ENCODE assay signal across 20 cellular contexts in genomic region chr5:50725800-50726474, GRCh38. TPM values are rescaled to one million over a fixed set of nuclear protein-coding genes. Genes with fewer than 3 reads are reported as not detected.
DNase-seq lines count a peak whose midpoint lies in the region; ATAC-seq, FAIRE-seq and TF ChIP-seq lines count a peak whose summit lies in the region.
"Had no signal": no experiment of that assay in that cellular context is flagged by ENCODE, and none has a peak within 500 bp of the region (broad histone marks: within the 10 kb centered on the region; RNA-seq: fewer than 3 reads in every experiment).

No MANE protein-coding gene starts in this region.

- peak; percentile 23 for FAIRE-seq in H54 (lab: Jason Lieb, UNC)
- FAIRE-seq: D721Med had no signal

- no peak for DNase-seq in activated naive CD4-positive, alpha-beta T cell treated with anti-CD3 and anti-CD28 coated beads, Interleukin-2, amount 50 U/mL, for 72 hours (ENCODE audit: low spot score in 2 of 2)
- DNase-seq in activated naive CD4-positive, alpha-beta T cell treated with anti-CD3 and anti-CD28 coated beads, Interleukin-2, amount 50 U/mL, for 16 hours: no peak
- DNase-seq in H54 (ENCODE audit: insufficient read length, low spot score): no peak
- DNase-seq in activated naive CD8-positive, alpha-beta T cell treated with anti-CD3 and anti-CD28 coated beads, Interleukin-2, amount 50 U/mL, for 24 hours: no peak
- DNase-seq in stimulated activated effector memory CD8-positive, alpha-beta T cell treated with anti-CD3 and anti-CD28 coated beads, Interleukin-12 subunit alpha, Interleukin-12 subunit beta, amount 100 ng/mL, for 72 hours (ENCODE audit: low spot score in 2 of 2): no peak
- no peak for DNase-seq in NCI-H1436 (lab: John Stamatoyannopoulos, UW)
- DNase-seq in kidney tubule cell (ENCODE audit: low spot score): no peak
- no peak for DNase-seq in KG1 (lab: John Stamatoyannopoulos, UW)
- DNase-seq: activated CD4-positive, CD25-positive, alpha-beta regulatory T cell treated with anti-CD3 and anti-CD28 coated beads, Interleukin-2, amount 50 U/mL, for 72 hours; amniotic stem cell; brain microvascular endothelial cell; erythroblast; lower lobe of right lung; MV-4-11; NCI-H446 treated with DMSO at 0.1 percent for 48 hours; nephron progenitor cell; right cardiac atrium; stimulated activated CD4-positive, alpha-beta T cell treated with anti-CD3 and anti-CD28 coated beads, Interleukin-2, amount 100 ng/mL, for 48 hours; T-helper 1 cell had no signal

- peaks cover 0 to 13% of the 10 kb centered on the region in 2 donors for H3K36me3 Mint-ChIP-seq in activated naive CD4-positive, alpha-beta T cell treated with anti-CD3 and anti-CD28 coated beads, Interleukin-2, amount 50 U/mL, for 72 hours
- peaks cover 11% of the 10 kb centered on the region for H3K36me3 Mint-ChIP-seq in activated naive CD8-positive, alpha-beta T cell treated with anti-CD3 and anti-CD28 coated beads, Interleukin-2, amount 50 U/mL, for 24 hours (ENCODE audit: low read depth)
- no peaks in the 10 kb centered on the region for H3K36me3 Mint-ChIP-seq in stimulated activated effector memory CD8-positive, alpha-beta T cell treated with anti-CD3 and anti-CD28 coated beads, Interleukin-12 subunit alpha, Interleukin-12 subunit beta, amount 100 ng/mL, for 72 hours

- no peak for TF ChIP-seq POLR2A in H54 (IDR thresholded peaks at IDR 0.05; ENCODE audit: low read depth, low read length)

- peaks cover 83% of the 10 kb centered on the region for H3K4me1 Mint-ChIP-seq in activated naive CD8-positive, alpha-beta T cell treated with anti-CD3 and anti-CD28 coated beads, Interleukin-2, amount 50 U/mL, for 24 hours
- peaks cover 52% of the 10 kb centered on the region for H3K4me1 Mint-ChIP-seq in stimulated activated effector memory CD8-positive, alpha-beta T cell treated with anti-CD3 and anti-CD28 coated beads, Interleukin-12 subunit alpha, Interleukin-12 subunit beta, amount 100 ng/mL, for 72 hours

- no peaks in the 10 kb centered on the region for H3K27me3 Mint-ChIP-seq in activated naive CD8-positive, alpha-beta T cell treated with anti-CD3 and anti-CD28 coated beads, Interleukin-2, amount 50 U/mL, for 24 hours

- H3K4me3 Mint-ChIP-seq in activated naive CD8-positive, alpha-beta T cell treated with anti-CD3 and anti-CD28 coated beads, Interleukin-2, amount 50 U/mL, for 24 hours: peak overlapping the region; percentile 68
- peak overlapping the region; percentile 52 for H3K4me3 Mint-ChIP-seq in stimulated activated effector memory CD8-positive, alpha-beta T cell treated with anti-CD3 and anti-CD28 coated beads, Interleukin-12 subunit alpha, Interleukin-12 subunit beta, amount 100 ng/mL, for 72 hours
- H3K4me3 Mint-ChIP-seq: nephron progenitor cell had no signal

- H3K9me3 Mint-ChIP-seq in activated naive CD4-positive, alpha-beta T cell treated with anti-CD3 and anti-CD28 coated beads, Interleukin-2, amount 50 U/mL, for 72 hours: peaks cover 0 to 5% of the 10 kb centered on the region in 2 donors
- H3K9me3 Mint-ChIP-seq in activated naive CD8-positive, alpha-beta T cell treated with anti-CD3 and anti-CD28 coated beads, Interleukin-2, amount 50 U/mL, for 24 hours: peaks cover 4% of the 10 kb centered on the region
- H3K9me3 Mint-ChIP-seq in stimulated activated effector memory CD8-positive, alpha-beta T cell treated with anti-CD3 and anti-CD28 coated beads, Interleukin-12 subunit alpha, Interleukin-12 subunit beta, amount 100 ng/mL, for 72 hours: peaks cover 3% of the 10 kb centered on the region
- H3K9me3 Mint-ChIP-seq: nephron progenitor cell had no signal

- no peak for ATAC-seq in activated naive CD4-positive, alpha-beta T cell treated with anti-CD3 and anti-CD28 coated beads, Interleukin-2, amount 50 U/mL, for 72 hours
- no peak for ATAC-seq in activated naive CD8-positive, alpha-beta T cell treated with anti-CD3 and anti-CD28 coated beads, Interleukin-2, amount 50 U/mL, for 24 hours
- no peak for ATAC-seq in stimulated activated effector memory CD8-positive, alpha-beta T cell treated with anti-CD3 and anti-CD28 coated beads, Interleukin-12 subunit alpha, Interleukin-12 subunit beta, amount 100 ng/mL, for 72 hours
- ATAC-seq: lower lobe of right lung, right cardiac atrium had no signal

- H3K27ac Mint-ChIP-seq in activated naive CD4-positive, alpha-beta T cell treated with anti-CD3 and anti-CD28 coated beads, Interleukin-2, amount 50 U/mL, for 72 hours: peak overlapping the region; percentile 84 to 85
- peak overlapping the region; percentile 98 for H3K27ac Mint-ChIP-seq in activated naive CD8-positive, alpha-beta T cell treated with anti-CD3 and anti-CD28 coated beads, Interleukin-2, amount 50 U/mL, for 24 hours
- H3K27ac Mint-ChIP-seq in stimulated activated effector memory CD8-positive, alpha-beta T cell treated with anti-CD3 and anti-CD28 coated beads, Interleukin-12 subunit alpha, Interleukin-12 subunit beta, amount 100 ng/mL, for 72 hours: peak overlapping the region; percentile 95
- H3K27ac Mint-ChIP-seq: nephron progenitor cell had no signal

RNA-seq across cellular contexts. Expression of gene PARP8, which starts 59.5 kb away (rescaled TPM):
- 10 to 100 TPM; 29.9 to 32.7 TPM for total RNA-seq in activated naive CD4-positive, alpha-beta T cell treated with anti-CD3 and anti-CD28 coated beads, Interleukin-2, amount 50 U/mL, for 72 hours
